In the genomic region with DNA sequence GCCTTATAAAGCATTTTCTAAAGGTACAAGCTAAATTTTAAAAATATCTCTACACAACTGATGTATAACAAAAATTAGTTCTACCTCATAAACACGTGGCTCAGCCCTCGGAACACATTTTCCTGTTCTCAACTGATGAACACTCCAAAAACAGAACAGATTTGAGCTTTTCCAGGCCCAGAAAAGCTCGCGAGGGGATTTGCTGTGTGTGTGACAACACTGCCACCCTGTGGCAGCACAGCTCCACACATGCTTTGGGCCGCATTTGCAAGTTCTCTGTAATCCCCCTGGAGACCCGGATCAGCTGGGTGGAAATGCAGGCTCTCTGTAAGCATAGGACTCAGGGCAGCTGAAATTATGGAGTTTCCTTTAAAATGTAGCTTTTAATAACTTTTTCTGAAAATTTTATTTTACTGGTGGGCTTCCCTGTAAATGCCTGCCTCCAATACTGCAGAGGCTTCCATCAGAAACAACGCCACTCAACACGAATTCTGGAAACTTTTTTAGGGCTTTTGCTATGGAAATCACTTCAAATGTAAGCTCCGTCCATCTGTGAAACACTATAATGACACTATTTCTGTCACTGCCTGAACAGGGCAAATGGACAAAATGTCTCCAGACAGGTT, we compare ENCODE assay signal across 8 cellular contexts.
A peak's percentile ranks its signal among the peaks of the same experiment; 100 is the strongest.
DNase-seq lines count a peak whose midpoint lies in the region; ATAC-seq and TF ChIP-seq lines count a peak whose summit lies in the region.

No MANE protein-coding gene starts in this region.

- H4K20me1 ChIP-seq in OCI-LY1 (ENCODE audit: insufficient read depth, low read length): no peaks in the 10 kb centered on the region

- TF ChIP-seq CTCF in OCI-LY1 (IDR thresholded peaks at IDR 0.05; ENCODE audit: low read length) (peak; percentile 99), fibroblast of mammary gland (conservative IDR thresholded peaks at IDR 0.05; ENCODE audit: control insufficient read depth, insufficient read depth, low read depth, low read length) (peak; percentile 97), suprapubic skin (IDR thresholded peaks at IDR 0.05) (peak; percentile 88 to 90)

- H3K27me3 Mint-ChIP-seq in activated T-cell treated with anti-CD3 and anti-CD28 coated beads, Interleukin-2, amount 50 U/mL, for 72 hours (ENCODE audit: low read depth): peaks cover 27% of the 10 kb centered on the region

- no peak overlapping the region for H3K14ac ChIP-seq in neuronal stem cell (ENCODE audit: low read length)

- peak; percentile 65 for DNase-seq in NCI-H1436 (lab: John Stamatoyannopoulos, UW)
- DNase-seq in NCI-H1436 treated with DMSO at 0.1 percent for 48 hours (lab: John Stamatoyannopoulos, UW): no peak
- peak; percentile 54 to 56 for DNase-seq in activated T-cell treated with anti-CD3 and anti-CD28 coated beads, Interleukin-2, amount 50 U/mL, for 72 hours
- peak; percentile 78 for DNase-seq in fibroblast of mammary gland (ENCODE audit: low read depth)
- DNase-seq in neuronal stem cell (ENCODE audit: low spot score): peak; percentile 74
- peak in 1 of 2 donors; percentile 72 for DNase-seq in suprapubic skin (ENCODE audit: low spot score in 2 of 2)

- H3K9ac ChIP-seq in OCI-LY1 (ENCODE audit: low read length) (no peak overlapping the region), neuronal stem cell (ENCODE audit: low read depth, low read length, poor library complexity) (no peak overlapping the region)

- no peak overlapping the region for H3K18ac ChIP-seq in neuronal stem cell (ENCODE audit: low read length)

- TF ChIP-seq POLR2A in suprapubic skin (IDR thresholded peaks at IDR 0.05): no peak

- no peak overlapping the region for H2BK120ac ChIP-seq in neuronal stem cell (ENCODE audit: low read depth, low read length)

- H3K23ac ChIP-seq in neuronal stem cell (ENCODE audit: low read depth, low read length, poor library complexity): no peak overlapping the region

- H3K9me3 ChIP-seq in OCI-LY1 (ENCODE audit: low read length) (no peaks in the 10 kb centered on the region), neuronal stem cell (replicated peaks in 1 of 2; ENCODE audit: control insufficient read depth in 2 of 2, insufficient read depth in 1 of 2, low read depth in 1 of 2, low read length in 2 of 2) (no peaks in the 10 kb centered on the region), suprapubic skin (no peaks in the 10 kb centered on the region)

- H3K4me2 ChIP-seq in OCI-LY1 (ENCODE audit: low read length) (no peak overlapping the region), neuronal stem cell (ENCODE audit: insufficient read depth, low read length, poor library complexity, severe bottlenecking) (no peak overlapping the region)

- no peak overlapping the region for H4K91ac ChIP-seq in neuronal stem cell (ENCODE audit: low read depth, low read length, poor library complexity)

- no peak overlapping the region for H3K4me3 Mint-ChIP-seq in activated T-cell treated with anti-CD3 and anti-CD28 coated beads, Interleukin-2, amount 50 U/mL, for 72 hours

- no peak overlapping the region for H2BK15ac ChIP-seq in neuronal stem cell (ENCODE audit: low read length)

- no CpG with 5 or more reads among the region's 9 CpGs for WGBS in neuronal stem cell (ENCODE audit: extremely low coverage in 2 of 2, insufficient read length in 2 of 2, insufficient replicate concordance in 1 of 2), 2 donors
- WGBS in suprapubic skin: 22% methylated on average over 9 of the region's 9 CpGs

- peaks cover 12% of the 10 kb centered on the region for H3K4me1 Mint-ChIP-seq in activated T-cell treated with anti-CD3 and anti-CD28 coated beads, Interleukin-2, amount 50 U/mL, for 72 hours (ENCODE audit: low read depth)

- no peak overlapping the region for H4K8ac ChIP-seq in neuronal stem cell (ENCODE audit: low read depth, low read length)

- H2AK5ac ChIP-seq in neuronal stem cell (ENCODE audit: low read depth, low read length): no peak overlapping the region

- H3K9me2 ChIP-seq in OCI-LY1 (ENCODE audit: low read depth, low read length): no peaks in the 10 kb centered on the region

- H2BK12ac ChIP-seq in neuronal stem cell (ENCODE audit: low read length): no peak overlapping the region

- H3K27ac ChIP-seq in OCI-LY1 (ENCODE audit: low read depth, low read length, poor library complexity, severe bottlenecking) (no peak overlapping the region), neuronal stem cell (replicated peaks; ENCODE audit: low read length) (no peak overlapping the region), suprapubic skin (no peak overlapping the region)

- H3K4me1 ChIP-seq in OCI-LY1 (ENCODE audit: insufficient read depth, low read length, severe bottlenecking): no peaks in the 10 kb centered on the region
- H3K4me1 ChIP-seq in neuronal stem cell (ENCODE audit: control insufficient read depth in 2 of 2, insufficient read depth in 1 of 2, low read depth in 1 of 2, low read length in 2 of 2): peaks cover 0 to 4% of the 10 kb centered on the region in 2 donors
- peaks cover 5% of the 10 kb centered on the region for H3K4me1 ChIP-seq in suprapubic skin

- no peaks in the 10 kb centered on the region for H3K36me3 Mint-ChIP-seq in activated T-cell treated with anti-CD3 and anti-CD28 coated beads, Interleukin-2, amount 50 U/mL, for 72 hours (ENCODE audit: insufficient read depth in 2 of 2)

- no peaks in the 10 kb centered on the region for H3F3A ChIP-seq in OCI-LY1 (ENCODE audit: insufficient read depth, low read length)

- H3K27ac Mint-ChIP-seq in activated T-cell treated with anti-CD3 and anti-CD28 coated beads, Interleukin-2, amount 50 U/mL, for 72 hours: no peak overlapping the region

- H3K27me3 ChIP-seq in OCI-LY1 (ENCODE audit: insufficient read depth, low read length) (no peaks in the 10 kb centered on the region), neuronal stem cell (ENCODE audit: control insufficient read depth in 3 of 3, insufficient read depth in 3 of 3, low read depth in 1 of 3, low read length in 3 of 3) (no peaks in the 10 kb centered on the region), suprapubic skin (peaks cover 3% of the 10 kb centered on the region)

- H3K4me3 ChIP-seq in OCI-LY1 (ENCODE audit: low read depth, low read length, poor library complexity, severe bottlenecking) (no peak overlapping the region), fibroblast of mammary gland (ENCODE audit: control insufficient read depth, low read depth, low read length) (no peak overlapping the region), neuronal stem cell (ENCODE audit: low read length in 2 of 2) (no peak overlapping the region), suprapubic skin (no peak overlapping the region)

- H3K9me3 Mint-ChIP-seq in activated T-cell treated with anti-CD3 and anti-CD28 coated beads, Interleukin-2, amount 50 U/mL, for 72 hours: no peaks in the 10 kb centered on the region

- no peak overlapping the region for H3K4ac ChIP-seq in neuronal stem cell (ENCODE audit: low read length)

- no peaks in the 10 kb centered on the region for H3K79me1 ChIP-seq in neuronal stem cell (ENCODE audit: low read depth, low read length)

- H3K79me2 ChIP-seq in OCI-LY1 (ENCODE audit: insufficient read depth, low read length): no peaks in the 10 kb centered on the region

- TF ChIP-seq EP300 in suprapubic skin (IDR thresholded peaks at IDR 0.05): no peak

- H2AFZ ChIP-seq in OCI-LY1 (ENCODE audit: low read length) (no peak overlapping the region), neuronal stem cell (ENCODE audit: low read length) (no peak overlapping the region)

- no peak overlapping the region for H2BK5ac ChIP-seq in neuronal stem cell (ENCODE audit: low read length)

- H3K36me3 ChIP-seq in OCI-LY1 (ENCODE audit: insufficient read depth, low read length) (no peaks in the 10 kb centered on the region), neuronal stem cell (replicated peaks in 1 of 2; ENCODE audit: control insufficient read depth in 2 of 2, insufficient read depth in 2 of 2, low read length in 2 of 2) (no peaks in the 10 kb centered on the region), suprapubic skin (no peaks in the 10 kb centered on the region)

- peak; percentile 55 for ATAC-seq in HG03342 (IDR thresholded peaks at IDR 0.05; ENCODE audit: unreplicated experiment)
- no peak for ATAC-seq in activated T-cell treated with anti-CD3 and anti-CD28 coated beads, Interleukin-2, amount 50 U/mL, for 72 hours (replicated peaks in 1 of 2)
